In the genomic region with DNA sequence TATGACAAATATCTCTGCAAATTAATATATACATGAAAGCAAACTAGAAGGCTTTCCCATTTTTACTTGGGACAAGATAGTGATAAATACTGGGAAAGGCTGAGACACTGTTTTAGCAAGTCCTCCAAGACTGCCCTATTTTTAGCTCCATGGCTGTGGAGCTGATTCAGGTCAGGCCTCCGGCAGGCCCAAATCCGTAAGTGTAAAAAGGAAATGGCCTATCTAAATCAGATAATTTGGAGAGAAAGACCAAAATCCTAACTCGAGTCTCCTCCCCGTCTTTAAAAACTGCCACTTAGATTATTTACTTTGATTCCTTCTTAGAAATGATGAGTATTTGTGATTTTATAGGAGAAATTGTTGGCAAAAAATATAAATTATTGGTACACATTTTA, we compare ENCODE assay signal across 8 cellular contexts. TPM values are rescaled to one million over a fixed set of nuclear protein-coding genes. Genes with fewer than 3 reads are reported as not detected.
DNase-seq lines count a peak whose midpoint lies in the region; ATAC-seq and TF ChIP-seq lines count a peak whose summit lies in the region.

No MANE protein-coding gene starts in this region.

- intact Hi-C loops in CD4-positive, alpha-beta T cell (cut with DNase I, micrococcal nuclease) = loop anchor here in 1 of 2 experiments (5.0 kb wide), 2 partner anchors 760 to 1995 kb away; a partner anchor contains a TSS

- in situ Hi-C loops in KBM-7 (cut with MboI; ENCODE audit: low pct_unique_long_range_greater_than_20kb, low sequenced_read_pairs) = no loop called here

- no peaks in the 10 kb centered on the region for H3K27me3 ChIP-seq in CD4-positive, alpha-beta T cell (ENCODE audit: control insufficient read depth, insufficient read depth, low read length)
- H3K27me3 ChIP-seq in OCI-LY3 (ENCODE audit: low read depth, low read length) (no peaks in the 10 kb centered on the region), neural progenitor cell (no peaks in the 10 kb centered on the region)

- H3K27ac Mint-ChIP-seq in CD4-positive, alpha-beta T cell = peak overlapping the region; percentile 99
- H3K27ac Mint-ChIP-seq in effector memory CD8-positive, alpha-beta T cell = peak overlapping the region; percentile 93 to 94
- no peak overlapping the region for H3K27ac Mint-ChIP-seq in neural progenitor cell

- H3K4me1 Mint-ChIP-seq in CD4-positive, alpha-beta T cell (ENCODE audit: low read depth) = peaks cover 56% of the 10 kb centered on the region
- peaks cover 39 to 57% of the 10 kb centered on the region in 2 donors for H3K4me1 Mint-ChIP-seq in effector memory CD8-positive, alpha-beta T cell (ENCODE audit: low read depth in 2 of 2)
- peaks cover 24% of the 10 kb centered on the region for H3K4me1 Mint-ChIP-seq in neural progenitor cell

- CTCF ChIA-PET in CD4-positive, alpha-beta T cell (lab: Charles Lee) = interaction anchor here (1.9 kb wide), 1 partner anchor 440 kb away, joined by 4 read pairs; no protein-coding TSS in a partner anchor

- H3K4me3 ChIP-seq in OCI-LY3 (ENCODE audit: low read length) = peak overlapping the region; percentile 79
- H3K4me3 ChIP-seq in neural progenitor cell = peak overlapping the region; percentile 99

- H3K27me3 Mint-ChIP-seq in CD4-positive, alpha-beta T cell = no peaks in the 10 kb centered on the region
- no peaks in the 10 kb centered on the region for H3K27me3 Mint-ChIP-seq in effector memory CD8-positive, alpha-beta T cell
- no peaks in the 10 kb centered on the region for H3K27me3 Mint-ChIP-seq in neural progenitor cell (ENCODE audit: insufficient read depth, low read depth)

- POLR2A ChIA-PET in CD4-positive, alpha-beta T cell (lab: Charles Lee) = interaction anchor here (3.5 to 4.8 kb wide), 2 partner anchors 79 to 441 kb away, joined by 35 to 38 read pairs; a partner anchor contains a TSS

- H4K20me1 ChIP-seq in OCI-LY3 (ENCODE audit: insufficient read depth, low read length) (peaks cover 49% of the 10 kb centered on the region), neural progenitor cell (ENCODE audit: low read depth) (peaks cover 52% of the 10 kb centered on the region)

- no peaks in the 10 kb centered on the region for H3K9me3 ChIP-seq in CD4-positive, alpha-beta T cell (ENCODE audit: control insufficient read depth, low read length)
- no peaks in the 10 kb centered on the region for H3K9me3 ChIP-seq in OCI-LY3 (ENCODE audit: insufficient read depth, low read length)
- no peaks in the 10 kb centered on the region for H3K9me3 ChIP-seq in neural progenitor cell (ENCODE audit: low read depth)

- peaks cover 78% of the 10 kb centered on the region for H3K79me2 ChIP-seq in OCI-LY3 (ENCODE audit: low read length)
- H3K79me2 ChIP-seq in neural progenitor cell (ENCODE audit: low read depth) = peaks cover 73% of the 10 kb centered on the region

- H3K4me3 Mint-ChIP-seq in CD4-positive, alpha-beta T cell = peak overlapping the region; percentile 99
- H3K4me3 Mint-ChIP-seq in effector memory CD8-positive, alpha-beta T cell = peak overlapping the region; percentile 81 to 86
- H3K4me3 Mint-ChIP-seq in neural progenitor cell = peak overlapping the region; percentile 98

- H3K9ac ChIP-seq in OCI-LY3 (ENCODE audit: low read length) = peak overlapping the region; percentile 90
- no peak overlapping the region for H3K9ac ChIP-seq in neural progenitor cell

- H3K9me3 Mint-ChIP-seq in CD4-positive, alpha-beta T cell = no peaks in the 10 kb centered on the region
- no peaks in the 10 kb centered on the region for H3K9me3 Mint-ChIP-seq in effector memory CD8-positive, alpha-beta T cell
- no peaks in the 10 kb centered on the region for H3K9me3 Mint-ChIP-seq in neural progenitor cell

- peaks cover 44% of the 10 kb centered on the region for H3K36me3 Mint-ChIP-seq in CD4-positive, alpha-beta T cell (ENCODE audit: low read depth)
- peaks cover 50% of the 10 kb centered on the region for H3K36me3 Mint-ChIP-seq in effector memory CD8-positive, alpha-beta T cell (ENCODE audit: insufficient read depth)
- H3K36me3 Mint-ChIP-seq in neural progenitor cell = peaks cover 14% of the 10 kb centered on the region

- H2AFZ ChIP-seq in OCI-LY3 (ENCODE audit: low read depth, low read length) (no peak overlapping the region), neural progenitor cell (replicated peaks) (no peak overlapping the region)

- no peak for DNase-seq in CD4-positive, alpha-beta T cell
- DNase-seq in effector memory CD8-positive, alpha-beta T cell = no peak
- DNase-seq in neural progenitor cell (ENCODE audit: low spot score) (no peak), EL (no peak), KBM-7 (no peak), left lobe of liver (ENCODE audit: low spot score) (no peak)

- no peak for ATAC-seq in CD4-positive, alpha-beta T cell (ENCODE audit: poor library complexity)
- ATAC-seq in effector memory CD8-positive, alpha-beta T cell (replicated peaks) = no peak
- no peak for ATAC-seq in HG02642 (IDR thresholded peaks at IDR 0.05; ENCODE audit: poor library complexity, unreplicated experiment)
- ATAC-seq in left lobe of liver = no peak

- H3K27ac ChIP-seq in CD4-positive, alpha-beta T cell (ENCODE audit: low read depth, low read length) = no peak overlapping the region
- H3K27ac ChIP-seq in OCI-LY3 (ENCODE audit: low read length) (peak overlapping the region; percentile 79), neural progenitor cell (no peak overlapping the region)

- TF ChIP-seq CTCF in CD4-positive, alpha-beta T cell (IDR thresholded peaks at IDR 0.05) = no peak
- TF ChIP-seq CTCF in OCI-LY3 (IDR thresholded peaks at IDR 0.05; ENCODE audit: low read depth, low read length) = no peak
- no peak for TF ChIP-seq CTCF in neural progenitor cell (IDR thresholded peaks at IDR 0.05)

- peaks cover 26% of the 10 kb centered on the region for H3K4me1 ChIP-seq in OCI-LY3 (ENCODE audit: low read length)
- H3K4me1 ChIP-seq in neural progenitor cell = peaks cover 25% of the 10 kb centered on the region

- H3K36me3 ChIP-seq in OCI-LY3 (replicated peaks; ENCODE audit: low read depth, low read length) (peaks cover 26% of the 10 kb centered on the region), neural progenitor cell (no peaks in the 10 kb centered on the region)

- H3K4me2 ChIP-seq in OCI-LY3 (ENCODE audit: low read length) (peak overlapping the region; percentile 91), neural progenitor cell (peak overlapping the region; percentile 94)

- H3F3A ChIP-seq in neural progenitor cell (ENCODE audit: low read depth) = peaks cover 8% of the 10 kb centered on the region

RNA-seq across cellular contexts. Expression of a gene that starts 2.9 kb away (rescaled TPM):
- 10 to 100 TPM; 75.1 to 81.1 TPM for total RNA-seq in CD4-positive, alpha-beta T cell
- total RNA-seq in neural progenitor cell (ENCODE audit: low replicate concordance) = 29.4 and 34.3 TPM in 2 replicates
- total RNA-seq in left lobe of liver = 16.9 TPM
